In genomic region chr1:14656384-14656937, GRCh38 we compare ENCODE assay signal across 1 cellular context.
TF ChIP-seq lines count a peak whose summit lies in the region.

No MANE protein-coding gene starts in this region.

TF ChIP-seq in K562, 482 proteins besides CTCF, POLR2A, EP300 and RAD21:
- no peak for TF ChIP-seq GTF2F1 (IDR thresholded peaks at IDR 0.05; ENCODE audit: low read depth, low read length)
- peak; percentile 30; the same call in 1 of the 2 replicates for TF ChIP-seq MAFF (IDR thresholded peaks at IDR 0.05; ENCODE audit: low read length)
- TF ChIP-seq TCF7 (IDR thresholded peaks at IDR 0.05; ENCODE audit: borderline replicate concordance), result no peak
- peak; percentile 69 for TF ChIP-seq RBM25 (IDR thresholded peaks at IDR 0.05; ENCODE audit: low read depth, low read length, severe bottlenecking)
- no peak for TF ChIP-seq HNRNPK (IDR thresholded peaks at IDR 0.05; ENCODE audit: low read depth, low read length, poor library complexity, severe bottlenecking)
- TF ChIP-seq, protein P1, sequence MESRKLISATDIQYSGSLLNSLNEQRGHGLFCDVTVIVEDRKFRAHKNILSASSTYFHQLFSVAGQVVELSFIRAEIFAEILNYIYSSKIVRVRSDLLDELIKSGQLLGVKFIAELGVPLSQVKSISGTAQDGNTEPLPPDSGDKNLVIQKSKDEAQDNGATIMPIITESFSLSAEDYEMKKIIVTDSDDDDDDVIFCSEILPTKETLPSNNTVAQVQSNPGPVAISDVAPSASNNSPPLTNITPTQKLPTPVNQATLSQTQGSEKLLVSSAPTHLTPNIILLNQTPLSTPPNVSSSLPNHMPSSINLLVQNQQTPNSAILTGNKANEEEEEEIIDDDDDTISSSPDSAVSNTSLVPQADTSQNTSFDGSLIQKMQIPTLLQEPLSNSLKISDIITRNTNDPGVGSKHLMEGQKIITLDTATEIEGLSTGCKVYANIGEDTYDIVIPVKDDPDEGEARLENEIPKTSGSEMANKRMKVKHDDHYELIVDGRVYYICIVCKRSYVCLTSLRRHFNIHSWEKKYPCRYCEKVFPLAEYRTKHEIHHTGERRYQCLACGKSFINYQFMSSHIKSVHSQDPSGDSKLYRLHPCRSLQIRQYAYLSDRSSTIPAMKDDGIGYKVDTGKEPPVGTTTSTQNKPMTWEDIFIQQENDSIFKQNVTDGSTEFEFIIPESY (CRISPR knock-in tag; IDR thresholded peaks at IDR 0.05), result peak; percentile 93
- TF ChIP-seq HNRNPLL (IDR thresholded peaks at IDR 0.05; ENCODE audit: low read depth, low read length, poor library complexity, severe bottlenecking), result no peak
- peak; percentile 95 for TF ChIP-seq CHD2 (IDR thresholded peaks at IDR 0.05; ENCODE audit: low read depth, low read length)
- TF ChIP-seq ZNF274 (IDR thresholded peaks at IDR 0.05; ENCODE audit: borderline replicate concordance, low read depth, low read length), result no peak
- TF ChIP-seq SIRT6 (IDR thresholded peaks at IDR 0.05; ENCODE audit: low read depth, low read length), result no peak
- 0 out of 2 replicates have a peak, but pooled peaks have one; percentile 46 for TF ChIP-seq ELF1 (tag; IDR thresholded peaks at IDR 0.05)
- no peak for TF ChIP-seq USF1 (CRISPR knock-in tag; IDR thresholded peaks at IDR 0.05)
- TF ChIP-seq SMAD1 (IDR thresholded peaks at IDR 0.05; ENCODE audit: low read depth, low read length, partially characterized antibody), result no peak
- TF ChIP-seq ZNF766 (CRISPR knock-in tag; conservative IDR thresholded peaks at IDR 0.05), result peak; percentile 96
- TF ChIP-seq, protein P2, sequence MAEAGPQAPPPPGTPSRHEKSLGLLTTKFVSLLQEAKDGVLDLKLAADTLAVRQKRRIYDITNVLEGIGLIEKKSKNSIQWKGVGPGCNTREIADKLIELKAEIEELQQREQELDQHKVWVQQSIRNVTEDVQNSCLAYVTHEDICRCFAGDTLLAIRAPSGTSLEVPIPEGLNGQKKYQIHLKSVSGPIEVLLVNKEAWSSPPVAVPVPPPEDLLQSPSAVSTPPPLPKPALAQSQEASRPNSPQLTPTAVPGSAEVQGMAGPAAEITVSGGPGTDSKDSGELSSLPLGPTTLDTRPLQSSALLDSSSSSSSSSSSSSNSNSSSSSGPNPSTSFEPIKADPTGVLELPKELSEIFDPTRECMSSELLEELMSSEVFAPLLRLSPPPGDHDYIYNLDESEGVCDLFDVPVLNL (CRISPR knock-in tag; IDR thresholded peaks at IDR 0.05; ENCODE audit: low read depth), result no peak
- no peak for TF ChIP-seq SRSF1 (IDR thresholded peaks at IDR 0.05; ENCODE audit: low read depth, low read length)
- no peak for TF ChIP-seq RNF2 (IDR thresholded peaks at IDR 0.05)
- TF ChIP-seq ZNF12 (CRISPR knock-in tag; IDR thresholded peaks at IDR 0.05), result no peak
- TF ChIP-seq, protein P3, sequence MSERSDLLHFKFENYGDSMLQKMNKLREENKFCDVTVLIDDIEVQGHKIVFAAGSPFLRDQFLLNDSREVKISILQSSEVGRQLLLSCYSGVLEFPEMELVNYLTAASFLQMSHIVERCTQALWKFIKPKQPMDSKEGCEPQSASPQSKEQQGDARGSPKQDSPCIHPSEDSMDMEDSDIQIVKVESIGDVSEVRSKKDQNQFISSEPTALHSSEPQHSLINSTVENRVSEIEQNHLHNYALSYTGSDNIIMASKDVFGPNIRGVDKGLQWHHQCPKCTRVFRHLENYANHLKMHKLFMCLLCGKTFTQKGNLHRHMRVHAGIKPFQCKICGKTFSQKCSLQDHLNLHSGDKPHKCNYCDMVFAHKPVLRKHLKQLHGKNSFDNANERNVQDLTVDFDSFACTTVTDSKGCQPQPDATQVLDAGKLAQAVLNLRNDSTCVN (CRISPR knock-in tag; IDR thresholded peaks at IDR 0.05), result no peak
- TF ChIP-seq SPI1 (IDR thresholded peaks at IDR 0.05; ENCODE audit: borderline replicate concordance, low read depth, low read length), result peak; percentile 32; the same call in 1 of the 2 replicates
- no peak for TF ChIP-seq MIER1 (IDR thresholded peaks at IDR 0.05; ENCODE audit: low read depth)
- TF ChIP-seq, protein P4, sequence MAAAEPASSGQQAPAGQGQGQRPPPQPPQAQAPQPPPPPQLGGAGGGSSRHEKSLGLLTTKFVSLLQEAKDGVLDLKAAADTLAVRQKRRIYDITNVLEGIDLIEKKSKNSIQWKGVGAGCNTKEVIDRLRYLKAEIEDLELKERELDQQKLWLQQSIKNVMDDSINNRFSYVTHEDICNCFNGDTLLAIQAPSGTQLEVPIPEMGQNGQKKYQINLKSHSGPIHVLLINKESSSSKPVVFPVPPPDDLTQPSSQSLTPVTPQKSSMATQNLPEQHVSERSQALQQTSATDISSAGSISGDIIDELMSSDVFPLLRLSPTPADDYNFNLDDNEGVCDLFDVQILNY (CRISPR knock-in tag; IDR thresholded peaks at IDR 0.05), result no peak
- no peak for TF ChIP-seq FOXP1 (CRISPR knock-in tag; IDR thresholded peaks at IDR 0.05)
- TF ChIP-seq POLR2B (IDR thresholded peaks at IDR 0.05; ENCODE audit: low read depth, partially characterized antibody), result no peak
- peak; percentile 29; the same call in 1 of the 2 replicates for TF ChIP-seq CBX1 (IDR thresholded peaks at IDR 0.05; ENCODE audit: low read depth)
- TF ChIP-seq FOXA3 (CRISPR knock-in tag; conservative IDR thresholded peaks at IDR 0.05 in 1 of 2, IDR thresholded peaks at IDR 0.05 in 1 of 2), result no peak
- TF ChIP-seq, protein P5, sequence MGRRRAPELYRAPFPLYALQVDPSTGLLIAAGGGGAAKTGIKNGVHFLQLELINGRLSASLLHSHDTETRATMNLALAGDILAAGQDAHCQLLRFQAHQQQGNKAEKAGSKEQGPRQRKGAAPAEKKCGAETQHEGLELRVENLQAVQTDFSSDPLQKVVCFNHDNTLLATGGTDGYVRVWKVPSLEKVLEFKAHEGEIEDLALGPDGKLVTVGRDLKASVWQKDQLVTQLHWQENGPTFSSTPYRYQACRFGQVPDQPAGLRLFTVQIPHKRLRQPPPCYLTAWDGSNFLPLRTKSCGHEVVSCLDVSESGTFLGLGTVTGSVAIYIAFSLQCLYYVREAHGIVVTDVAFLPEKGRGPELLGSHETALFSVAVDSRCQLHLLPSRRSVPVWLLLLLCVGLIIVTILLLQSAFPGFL (CRISPR knock-in tag; IDR thresholded peaks at IDR 0.05), result no peak
- no peak for TF ChIP-seq ZNF644 (tag; IDR thresholded peaks at IDR 0.05; ENCODE audit: low read depth)
- 0 out of 2 replicates have a peak, but pooled peaks have one; percentile 11 for TF ChIP-seq ESRRA (IDR thresholded peaks at IDR 0.05; ENCODE audit: borderline replicate concordance, low read depth)
- peak; percentile 53 for TF ChIP-seq TBP (optimal IDR thresholded peaks at IDR 0.05; ENCODE audit: low read depth, low read length)
- peak; percentile 35; the same call in 1 of the 2 replicates for TF ChIP-seq MTA3 (IDR thresholded peaks at IDR 0.05; ENCODE audit: borderline replicate concordance)
- TF ChIP-seq L3MBTL2 (IDR thresholded peaks at IDR 0.05), result 0 out of 2 replicates have a peak, but pooled peaks have one; percentile 34
- no peak for TF ChIP-seq NCOA6 (IDR thresholded peaks at IDR 0.05)
- TF ChIP-seq CBX3 (IDR thresholded peaks at IDR 0.05; ENCODE audit: borderline replicate concordance in 1 of 2, low read length in 2 of 2), result no peak
- TF ChIP-seq TGIF2 (CRISPR knock-in tag; IDR thresholded peaks at IDR 0.05), result no peak
- no peak for TF ChIP-seq LARP7 (IDR thresholded peaks at IDR 0.05)
- no peak for TF ChIP-seq CEBPZ (IDR thresholded peaks at IDR 0.05; ENCODE audit: borderline replicate concordance, low read depth, low read length)
- TF ChIP-seq, protein P6, sequence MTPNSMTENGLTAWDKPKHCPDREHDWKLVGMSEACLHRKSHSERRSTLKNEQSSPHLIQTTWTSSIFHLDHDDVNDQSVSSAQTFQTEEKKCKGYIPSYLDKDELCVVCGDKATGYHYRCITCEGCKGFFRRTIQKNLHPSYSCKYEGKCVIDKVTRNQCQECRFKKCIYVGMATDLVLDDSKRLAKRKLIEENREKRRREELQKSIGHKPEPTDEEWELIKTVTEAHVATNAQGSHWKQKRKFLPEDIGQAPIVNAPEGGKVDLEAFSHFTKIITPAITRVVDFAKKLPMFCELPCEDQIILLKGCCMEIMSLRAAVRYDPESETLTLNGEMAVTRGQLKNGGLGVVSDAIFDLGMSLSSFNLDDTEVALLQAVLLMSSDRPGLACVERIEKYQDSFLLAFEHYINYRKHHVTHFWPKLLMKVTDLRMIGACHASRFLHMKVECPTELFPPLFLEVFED (CRISPR knock-in tag; conservative IDR thresholded peaks at IDR 0.05), result no peak
- no peak for TF ChIP-seq PHF20 (IDR thresholded peaks at IDR 0.05; ENCODE audit: partially characterized antibody)
